In the genomic region with DNA sequence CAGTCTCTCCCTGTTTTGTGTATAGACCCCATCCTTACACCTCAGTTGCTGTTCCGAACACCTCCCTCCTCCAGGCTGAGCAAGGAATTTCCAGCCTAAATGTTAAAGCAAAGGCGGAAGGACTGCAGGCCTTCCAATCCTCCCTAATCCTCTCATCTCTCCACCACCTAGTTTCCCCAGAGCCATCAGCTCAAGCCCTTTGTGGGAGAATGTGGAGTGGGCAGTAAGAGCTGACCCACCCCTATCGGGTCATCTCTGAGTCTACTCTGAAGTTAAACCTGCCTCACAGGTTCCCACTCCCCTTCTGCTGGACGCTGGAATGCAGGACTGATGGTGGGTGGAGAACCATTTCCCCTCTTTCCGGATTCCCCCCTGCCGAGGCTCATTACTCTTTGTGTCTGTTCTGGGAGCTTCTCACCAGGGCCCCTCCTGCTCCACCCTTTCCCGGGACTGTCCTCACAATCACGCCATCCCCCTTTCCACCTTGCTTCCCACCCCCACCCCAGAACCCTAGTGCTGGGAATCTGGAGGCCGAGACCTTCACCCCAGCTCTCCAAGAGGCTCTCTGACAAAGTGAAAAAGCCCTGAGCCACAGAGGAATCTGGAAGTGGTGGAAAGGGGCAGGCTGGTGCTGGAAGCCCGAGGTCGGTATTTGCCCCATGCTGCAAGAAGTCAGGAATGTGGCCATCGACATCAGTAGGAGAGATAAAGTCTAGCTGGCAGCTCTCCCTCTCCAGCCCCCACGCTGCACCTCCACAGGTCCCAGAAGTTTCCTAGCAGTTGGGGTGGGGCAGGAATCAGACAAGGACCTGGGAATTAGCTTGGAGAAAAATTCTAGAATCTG, we compare ENCODE assay signal across 1 cellular context.
TF ChIP-seq lines count a peak whose summit lies in the region.

No MANE protein-coding gene starts in this region.

TF ChIP-seq in endothelial cell of umbilical vein, 7 proteins besides CTCF, POLR2A, EP300 and RAD21:
- TF ChIP-seq POLR2AphosphoS5 (IDR thresholded peaks at IDR 0.05; ENCODE audit: insufficient read depth, low read depth, low read length), result peak; percentile 23
- TF ChIP-seq, protein P1, sequence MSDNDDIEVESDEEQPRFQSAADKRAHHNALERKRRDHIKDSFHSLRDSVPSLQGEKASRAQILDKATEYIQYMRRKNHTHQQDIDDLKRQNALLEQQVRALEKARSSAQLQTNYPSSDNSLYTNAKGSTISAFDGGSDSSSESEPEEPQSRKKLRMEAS (IDR thresholded peaks at IDR 0.05; ENCODE audit: insufficient read depth, insufficient read length), result no peak
